In the genomic region with DNA sequence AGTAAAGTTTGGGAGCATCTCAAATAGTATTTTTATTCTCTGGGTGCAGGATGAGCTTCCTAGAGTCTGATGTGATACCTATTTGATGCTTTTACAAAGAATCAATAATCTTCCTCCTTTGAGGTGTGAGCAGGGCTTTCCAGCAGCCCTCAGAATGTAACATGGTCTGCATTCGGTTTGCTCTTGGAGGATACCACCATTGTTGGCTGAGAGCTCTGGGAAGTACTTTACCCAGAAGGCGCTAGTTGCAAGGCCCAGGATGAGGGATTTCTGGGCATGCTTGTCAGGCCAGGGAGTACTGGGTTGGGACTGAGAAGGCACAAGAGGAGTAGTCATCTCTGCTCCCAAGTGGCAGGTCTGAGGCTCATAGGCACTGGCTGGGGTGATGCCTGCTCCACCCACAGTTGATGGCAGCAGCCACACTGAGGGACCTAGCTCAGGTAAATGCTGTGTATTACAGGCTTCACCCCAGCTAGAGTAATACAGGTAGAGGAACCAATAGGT, we compare ENCODE assay signal across 8 cellular contexts. TPM values are rescaled to one million over a fixed set of nuclear protein-coding genes. Genes with fewer than 3 reads are reported as not detected.
DNase-seq lines count a peak whose midpoint lies in the region; ATAC-seq and TF ChIP-seq lines count a peak whose summit lies in the region.
"Not testable (repeated sequence)": the region's sequence is repeated elsewhere in the genome, so short reads cannot be mapped to it uniquely, and the experiment has no call there.

No MANE protein-coding gene starts in this region.

- H3K4me1 Mint-ChIP-seq in Caco-2 (ENCODE audit: low read depth, unreplicated experiment): peaks cover 17% of the 10 kb centered on the region
- H3K4me1 Mint-ChIP-seq in activated naive CD4-positive, alpha-beta T cell treated with anti-CD3 and anti-CD28 coated beads for 36 hours (ENCODE audit: low read depth): peaks cover 21% of the 10 kb centered on the region

- not testable (repeated sequence) for H3K27ac ChIP-seq in OCI-LY7 (ENCODE audit: low read depth, low read length, poor library complexity, severe bottlenecking); mucosa of rectum (ENCODE audit: low read depth in 2 of 2, low read length in 2 of 2)

- not testable (repeated sequence) for H2AFZ ChIP-seq in OCI-LY7 (ENCODE audit: low read length)

- not testable (repeated sequence) for DNase-seq in Caco-2; OCI-LY7 (ENCODE audit: low spot score); activated naive CD4-positive, alpha-beta T cell treated with anti-CD3 and anti-CD28 coated beads for 36 hours; fibroblast of mammary gland (ENCODE audit: low read depth); stimulated activated naive CD8-positive, alpha-beta T cell treated with anti-CD3 and anti-CD28 coated beads, Interleukin-15, Interleukin-2, amounts not matched to agents 100 U/mL and 50 U/mL, for 24 hours

- peak overlapping the region; percentile 44; the same call in 1 of the 2 replicates for H3K4me3 ChIP-seq in Caco-2 (ENCODE audit: low read depth, low read length)
- peak overlapping the region; percentile 88 for H3K4me3 ChIP-seq in OCI-LY7 (ENCODE audit: low read depth, low read length, poor library complexity, severe bottlenecking)
- H3K4me3 ChIP-seq in fibroblast of mammary gland (ENCODE audit: control insufficient read depth, low read depth, low read length): peak overlapping the region; percentile 69
- H3K4me3 ChIP-seq in mucosa of rectum (ENCODE audit: low read length in 2 of 2): peak overlapping the region; percentile 86 to 95

- peak overlapping the region; percentile 99 for H3K4me3 Mint-ChIP-seq in Caco-2 (ENCODE audit: unreplicated experiment)
- H3K4me3 Mint-ChIP-seq in activated naive CD4-positive, alpha-beta T cell treated with anti-CD3 and anti-CD28 coated beads for 36 hours: peak overlapping the region; percentile 84

- intact Hi-C loops in Caco-2 (cut with micrococcal nuclease; ENCODE audit: unreplicated experiment): loop anchor here (2.0 kb wide), 1 partner anchor 34 kb away; the partner anchor contains the start of gene ZNF552
- intact Hi-C loops in OCI-LY7 (cut with micrococcal nuclease; ENCODE audit: unreplicated experiment): not testable (repeated sequence)
- intact Hi-C loops in activated naive CD4-positive, alpha-beta T cell treated with anti-CD3 and anti-CD28 coated beads for 36 hours (cut with micrococcal nuclease): loop anchor here (1.0 to 2.0 kb wide), 2 partner anchors 30 to 68 kb away; partner anchors contain the start of gene ZNF417

- H3K36me3 ChIP-seq in Caco-2 (ENCODE audit: control insufficient read depth, insufficient read depth, low read length): not testable (repeated sequence)
- H3K36me3 ChIP-seq in OCI-LY7 (ENCODE audit: insufficient read depth, low read length) (peaks cover 54% of the 10 kb centered on the region), mucosa of rectum (ENCODE audit: control insufficient read depth in 2 of 2, insufficient read depth in 2 of 2, low read length in 2 of 2) (peaks cover 4 to 14% of the 10 kb centered on the region in 2 donors)

- TF ChIP-seq CTCF in Caco-2 (IDR thresholded peaks at IDR 0.05; ENCODE audit: insufficient read depth in 1 of 2, low read depth in 1 of 2, low read length in 1 of 2, severe bottlenecking in 1 of 2, unreplicated experiment in 1 of 2); OCI-LY7 (conservative IDR thresholded peaks at IDR 0.05; ENCODE audit: low read length); fibroblast of mammary gland (conservative IDR thresholded peaks at IDR 0.05; ENCODE audit: control insufficient read depth, insufficient read depth, low read depth, low read length): not testable (repeated sequence)

- not testable (repeated sequence) for H3K9me3 ChIP-seq in Caco-2; OCI-LY7 (ENCODE audit: low read length); mucosa of rectum (ENCODE audit: control insufficient read depth in 2 of 2, low read length in 2 of 2)

- peak overlapping the region; percentile 76; the same call in 1 of the 2 replicates for H3K4me2 ChIP-seq in OCI-LY7 (ENCODE audit: low read length)

- CTCF ChIA-PET in Caco-2 (lab: Charles Lee): interaction anchor here (1.1 kb wide), 1 partner anchor 34 kb away, joined by 3 read pairs; the partner anchor contains the start of gene ZNF552
- CTCF ChIA-PET in OCI-LY7 (lab: Charles Lee; ENCODE audit: unreplicated experiment): not testable (repeated sequence)
- CTCF ChIA-PET in activated naive CD4-positive, alpha-beta T cell treated with anti-CD3 and anti-CD28 coated beads for 36 hours (lab: Charles Lee): interaction anchor here (0.6 kb wide), 1 partner anchor 282 kb away, joined by 3 read pairs; no protein-coding TSS in a partner anchor

- not testable (repeated sequence) for H3K9me3 Mint-ChIP-seq in Caco-2 (ENCODE audit: unreplicated experiment)
- peaks cover 11% of the 10 kb centered on the region for H3K9me3 Mint-ChIP-seq in activated naive CD4-positive, alpha-beta T cell treated with anti-CD3 and anti-CD28 coated beads for 36 hours

- not testable (repeated sequence) for H3K27me3 ChIP-seq in Caco-2 (replicated peaks; ENCODE audit: control insufficient read depth, insufficient read depth, low read length); mucosa of rectum (ENCODE audit: control insufficient read depth in 2 of 2, insufficient read depth in 2 of 2, low read length in 2 of 2)

- ATAC-seq in GM21390 (IDR thresholded peaks at IDR 0.05; ENCODE audit: unreplicated experiment): peak; percentile 33
- peak; percentile 14 for ATAC-seq in HG03097 (IDR thresholded peaks at IDR 0.05; ENCODE audit: low FRiP score, unreplicated experiment)
- ATAC-seq in stimulated activated naive CD8-positive, alpha-beta T cell treated with anti-CD3 and anti-CD28 coated beads, Interleukin-15, Interleukin-2, amounts not matched to agents 100 U/mL and 50 U/mL, for 24 hours: peak; percentile 37

- H3K36me3 Mint-ChIP-seq in Caco-2 (ENCODE audit: insufficient read depth, unreplicated experiment): peaks cover 88% of the 10 kb centered on the region
- peaks cover 58% of the 10 kb centered on the region for H3K36me3 Mint-ChIP-seq in activated naive CD4-positive, alpha-beta T cell treated with anti-CD3 and anti-CD28 coated beads for 36 hours (ENCODE audit: low read depth)

- peak overlapping the region; percentile 99 for H3K27ac Mint-ChIP-seq in Caco-2 (ENCODE audit: unreplicated experiment)
- peak overlapping the region; percentile 24 for H3K27ac Mint-ChIP-seq in activated naive CD4-positive, alpha-beta T cell treated with anti-CD3 and anti-CD28 coated beads for 36 hours

- peaks cover 39% of the 10 kb centered on the region; the same call in 1 of the 2 replicates for H3K79me2 ChIP-seq in OCI-LY7 (ENCODE audit: insufficient read depth, low read depth, low read length)

- not testable (repeated sequence) for H3K9me2 ChIP-seq in OCI-LY7 (ENCODE audit: insufficient read depth, low read length)

- H4K20me1 ChIP-seq in OCI-LY7 (ENCODE audit: insufficient read depth, low read length): not testable (repeated sequence)

- not testable (repeated sequence) for BruUV-seq in Caco-2 (replicated peaks; lab: Mats Ljungman, UMichigan); OCI-LY7 (replicated peaks; lab: Mats Ljungman, UMichigan)

- H3K4me1 ChIP-seq in Caco-2: peaks cover 12% of the 10 kb centered on the region
- peaks cover 11% of the 10 kb centered on the region for H3K4me1 ChIP-seq in OCI-LY7 (ENCODE audit: insufficient read depth, low read length, poor library complexity, severe bottlenecking)
- H3K4me1 ChIP-seq in mucosa of rectum (ENCODE audit: control insufficient read depth in 2 of 2, insufficient read depth in 2 of 2, low read length in 2 of 2): peaks cover 14 to 17% of the 10 kb centered on the region in 2 donors

- not testable (repeated sequence) for H3K27me3 Mint-ChIP-seq in Caco-2 (ENCODE audit: insufficient read depth, unreplicated experiment); activated naive CD4-positive, alpha-beta T cell treated with anti-CD3 and anti-CD28 coated beads for 36 hours (ENCODE audit: low read depth)

- H3K9ac ChIP-seq in mucosa of rectum (ENCODE audit: low read depth in 1 of 2, low read length in 2 of 2): not testable (repeated sequence)

- POLR2A ChIA-PET in Caco-2 (lab: Charles Lee): interaction anchor here (0.5 to 1.7 kb wide), 7 partner anchors 8 to 216 kb away, joined by 3 to 8 read pairs (median 3); partner anchors contain the start of genes ZNF211 and ZNF586
- POLR2A ChIA-PET in OCI-LY7 (lab: Charles Lee): not testable (repeated sequence)

RNA-seq across cellular contexts. Expression of gene ZNF587, which starts 0.4 kb away (rescaled TPM):
- 70.5 and 78.0 TPM in 2 replicates for total RNA-seq in Caco-2 (2022)
- 22.7 and 25.0 TPM in 2 replicates for total RNA-seq in OCI-LY7 (2014; rRNA removed; shearing (Covaris generic))
- total RNA-seq in OCI-LY7 (2022): 45.9 and 52.5 TPM in 2 replicates
- 10 to 100 TPM; 17.5 to 20.2 TPM for total RNA-seq in activated naive CD4-positive, alpha-beta T cell treated with anti-CD3 and anti-CD28 coated beads for 36 hours

RNA-seq across cellular contexts. Expression of gene ZNF587B, which starts 19.1 kb away (rescaled TPM):
- total RNA-seq in Caco-2 (2022) (32.5 and 35.4 TPM in 2 replicates), OCI-LY7 (2022) (24.6 and 25.8 TPM in 2 replicates)
- 19.8 and 20.2 TPM in 2 replicates for total RNA-seq in OCI-LY7 (2014; rRNA removed; shearing (Covaris generic))
- 1 to 10 TPM; 8.7 to 9.2 TPM for total RNA-seq in activated naive CD4-positive, alpha-beta T cell treated with anti-CD3 and anti-CD28 coated beads for 36 hours

RNA-seq across cellular contexts. Expression of gene ZNF552, which starts 34.5 kb away (rescaled TPM):
- 38.6 and 48.2 TPM in 2 replicates for total RNA-seq in Caco-2 (2022)
- total RNA-seq in OCI-LY7 (2014; rRNA removed; shearing (Covaris generic)): 8.6 and 10.2 TPM in 2 replicates
- total RNA-seq in OCI-LY7 (2022): 11.4 and 12.5 TPM in 2 replicates
- 1 to 10 TPM; 3.9 to 4.4 TPM for total RNA-seq in activated naive CD4-positive, alpha-beta T cell treated with anti-CD3 and anti-CD28 coated beads for 36 hours

RNA-seq across cellular contexts. Expression of gene ZNF814, which starts 39.6 kb away (rescaled TPM):
- total RNA-seq in Caco-2 (2022) (8.3 and 9.4 TPM in 2 replicates), OCI-LY7 (2022) (42.6 and 50.1 TPM in 2 replicates)
- 27.4 and 30.4 TPM in 2 replicates for total RNA-seq in OCI-LY7 (2014; rRNA removed; shearing (Covaris generic))
- 10 to 100 TPM; 12.7 to 13.3 TPM for total RNA-seq in activated naive CD4-positive, alpha-beta T cell treated with anti-CD3 and anti-CD28 coated beads for 36 hours
